ENCODE assay signal across 15 cellular contexts in genomic region chr4:77493120-77493767, GRCh38.
DNase-seq lines count a peak whose midpoint lies in the region; ATAC-seq and TF ChIP-seq lines count a peak whose summit lies in the region.
"Had no signal": no experiment of that assay in that cellular context is flagged by ENCODE, and none has a peak within 500 bp of the region (broad histone marks: within the 10 kb centered on the region; RNA-seq: fewer than 3 reads in every experiment).

No MANE protein-coding gene starts in this region.

- H3K27ac ChIP-seq in dorsolateral prefrontal cortex = no peak overlapping the region
- no peak overlapping the region for H3K27ac ChIP-seq in lower lobe of right lung
- H3K27ac ChIP-seq: vagina had no signal

- H3K4me1 ChIP-seq in lower lobe of right lung = no peaks in the 10 kb centered on the region
- H3K4me1 ChIP-seq: vagina had no signal

- no peak overlapping the region for H3K4me3 ChIP-seq in dorsolateral prefrontal cortex
- no peak overlapping the region for H3K4me3 ChIP-seq in lower lobe of right lung
- H3K4me3 ChIP-seq: vagina had no signal

- no peaks in the 10 kb centered on the region for H3K9me3 ChIP-seq in lower lobe of right lung
- H3K9me3 ChIP-seq: vagina had no signal

- no peaks in the 10 kb centered on the region for H3K36me3 ChIP-seq in lower lobe of right lung
- H3K36me3 ChIP-seq: vagina had no signal

- intact Hi-C loops in dorsolateral prefrontal cortex (cut with DNase I) = no loop called here
- intact Hi-C loops in lower lobe of right lung (cut with DNase I) = no loop called here

- DNase-seq in CD1c-positive myeloid dendritic cell (ENCODE audit: extremely low spot score) (peak; percentile 2), NAMALWA (ENCODE audit: low spot score) (peak; percentile 22), dorsolateral prefrontal cortex (no peak), iPS-NIHi11 (ENCODE audit: low spot score) (no peak), lower lobe of right lung (no peak)
- DNase-seq: activated CD4-positive, alpha-beta T cell treated with anti-CD3 and anti-CD28 coated beads for 48 hours; activated naive CD4-positive, alpha-beta T cell treated with Interleukin-2 at 50 U/mL for 16 hours; caudate nucleus; DND-41; NCI-H187 treated with DMSO at 0.1 percent for 48 hours; stimulated activated CD8-positive, alpha-beta memory T cell treated with anti-CD3 and anti-CD28 coated beads, Interleukin-4, amount 100 ng/mL, for 48 hours had no signal

- H3K27me3 ChIP-seq in dorsolateral prefrontal cortex (peaks cover 0 to 3% (median 0%) of the 10 kb centered on the region in 45 donors), lower lobe of right lung (ENCODE audit: low read depth) (no peaks in the 10 kb centered on the region)
- H3K27me3 ChIP-seq: vagina had no signal

- TF ChIP-seq CTCF in dorsolateral prefrontal cortex (IDR thresholded peaks at IDR 0.05 in 54 of 56, conservative IDR thresholded peaks at IDR 0.05 in 2 of 56; ENCODE audit: low read depth in 1 of 56, partially characterized antibody in 56 of 56) (no peak), lower lobe of right lung (IDR thresholded peaks at IDR 0.05) (no peak)

- ATAC-seq in GM18907 (IDR thresholded peaks at IDR 0.05; ENCODE audit: unreplicated experiment) (peak; percentile 86), HG02870 (IDR thresholded peaks at IDR 0.05; ENCODE audit: unreplicated experiment) (peak; percentile 65), HG03135 (IDR thresholded peaks at IDR 0.05; ENCODE audit: unreplicated experiment) (no peak), lower lobe of right lung (no peak)

Comparison
In these comparisons a context has a peak if more than half of its experiments do, and no peak if none do; other contexts are left out.
1. DNase-seq: peak in CD1c-positive myeloid dendritic cell (single experiment) and NAMALWA (single experiment); none in dorsolateral prefrontal cortex (0 of 10), iPS-NIHi11 (single experiment) and lower lobe of right lung (single experiment).
2. ATAC-seq: peak in GM18907 (single experiment) and HG02870 (single experiment); none in HG03135 (single experiment) and lower lobe of right lung (0 of 2).